ENCODE assay signal across 10 cellular contexts in the genomic region with DNA sequence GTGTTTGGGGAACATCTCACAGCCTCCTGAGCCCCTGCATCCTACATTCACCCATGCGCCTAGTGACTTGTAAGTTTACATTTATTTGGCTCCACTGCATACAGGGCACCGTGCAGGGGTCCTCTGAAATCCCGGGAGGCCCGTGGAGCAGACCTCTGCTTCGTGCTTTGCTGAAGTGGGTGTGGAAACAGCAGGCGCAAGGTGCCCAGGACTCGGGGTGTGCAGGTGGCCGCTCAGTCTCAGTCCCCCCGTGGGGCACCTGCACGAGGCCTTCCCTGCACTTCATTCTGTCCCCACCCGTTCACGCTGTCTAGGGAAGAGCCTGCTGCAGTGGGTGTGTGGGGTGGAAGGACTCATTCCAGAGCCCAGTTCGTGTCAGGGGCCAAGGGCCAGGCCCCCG. TPM values are rescaled to one million over a fixed set of nuclear protein-coding genes. Genes with fewer than 3 reads are reported as not detected.
"Had no signal": no experiment of that assay in that cellular context is flagged by ENCODE, and none has a peak within 500 bp of the region (broad histone marks: within the 10 kb centered on the region; RNA-seq: fewer than 3 reads in every experiment).

No MANE protein-coding gene starts in this region.

RNA-seq across cellular contexts. Expression of a gene that starts 28.6 kb away (rescaled TPM):
- total RNA-seq: mammary epithelial cell; natural killer cell treated with Interleukin-12 subunit alpha and Interleukin-12 subunit beta and Interleukin-15 and Interleukin-18, amount 100 ng/mL, for 72 hours; psoas muscle had no signal
- polyA plus RNA-seq: mammary epithelial cell, neural cell had no signal

RNA-seq across cellular contexts. Expression of a gene that starts 40.9 kb away (rescaled TPM):
- total RNA-seq: glomerular endothelial cell; liver; mammary epithelial cell; natural killer cell treated with Interleukin-12 subunit alpha and Interleukin-12 subunit beta and Interleukin-15 and Interleukin-18, amount 100 ng/mL, for 72 hours; pancreas; psoas muscle; right lobe of liver; smooth muscle cell; thyroid gland had no signal
- polyA plus RNA-seq: liver, mammary epithelial cell, neural cell, psoas muscle had no signal
